Comparison of ENCODE assay signal across 11 cellular contexts in genomic region chr11:76824980-76825725, GRCh38. TPM values are rescaled to one million over a fixed set of nuclear protein-coding genes. Genes with fewer than 3 reads are reported as not detected.
DNase-seq lines count a peak whose midpoint lies in the region; ATAC-seq, FAIRE-seq and TF ChIP-seq lines count a peak whose summit lies in the region.
"Had no signal": no experiment of that assay in that cellular context is flagged by ENCODE, and none has a peak within 500 bp of the region (broad histone marks: within the 10 kb centered on the region; RNA-seq: fewer than 3 reads in every experiment).

No MANE protein-coding gene starts in this region.

- H3K4me3 ChIP-seq in HEK293 (ENCODE audit: low read depth, low read length) (no peak overlapping the region), bronchial epithelial cell (ENCODE audit: low read depth, low read length) (no peak overlapping the region)

- H3K27ac Mint-ChIP-seq in mesothelial cell of epicardium (peak overlapping the region; percentile 34), Calu3 (ENCODE audit: unreplicated experiment) (no peak overlapping the region)

- CTCF ChIA-PET in HEK293 (lab: Yijun Ruan, JAX) (no interaction called here), Calu3 (lab: Charles Lee) (interaction anchor here (0.9 kb wide), 1 partner anchor 95 kb away, joined by 3 read pairs; no protein-coding TSS in a partner anchor)

- BruUV-seq in Calu3 (replicated peaks; lab: Mats Ljungman, UMichigan) = no TSS peak

- no peaks in the 10 kb centered on the region for H3K4me1 ChIP-seq in HEK293 (ENCODE audit: control insufficient read depth, insufficient read depth, low read length)

- intact Hi-C loops in Calu3 (cut with micrococcal nuclease; ENCODE audit: unreplicated experiment) = no loop called here

- TF ChIP-seq CTCF in HEK293 (tag by site-specific recombination; IDR thresholded peaks at IDR 0.05) (no peak), bronchial epithelial cell (IDR thresholded peaks at IDR 0.05; ENCODE audit: insufficient read depth, low read length, severe bottlenecking) (no peak), mesothelial cell of epicardium (IDR thresholded peaks at IDR 0.05; ENCODE audit: unreplicated experiment) (no peak), Calu3 (IDR thresholded peaks at IDR 0.05; ENCODE audit: unreplicated experiment) (no peak)

- DNase-seq in AG20443 (ENCODE audit: low spot score) (peak; percentile 57), bronchial epithelial cell (ENCODE audit: low read depth) (peak; percentile 95), mesothelial cell of epicardium (ENCODE audit: low spot score in 2 of 2, unreplicated experiment in 2 of 2) (no peak), nucleus accumbens (lab: John Stamatoyannopoulos, UW) (no peak), Calu3 (no peak), dedifferentiated amniotic fluid mesenchymal stem cell (ENCODE audit: extremely low spot score) (no peak)
- DNase-seq: activated CD4-positive, alpha-beta T cell treated with anti-CD3 and anti-CD28 coated beads for 4 hours; effector CD8-positive, alpha-beta T cell; SIG-M5 had no signal

- H3K36me3 ChIP-seq in HEK293 (ENCODE audit: control insufficient read depth in 2 of 2, insufficient read depth in 1 of 2, low read length in 2 of 2) (no peaks in the 10 kb centered on the region), bronchial epithelial cell (ENCODE audit: control insufficient read depth, insufficient read depth, low read length) (no peaks in the 10 kb centered on the region)

- H3K27me3 ChIP-seq in bronchial epithelial cell (ENCODE audit: control insufficient read depth, insufficient read depth, low read length) = no peaks in the 10 kb centered on the region

- no peak overlapping the region for H3K27ac ChIP-seq in HEK293 (ENCODE audit: extremely low read depth, low read depth, low read length)

- peak; percentile 23 for FAIRE-seq in bronchial epithelial cell (lab: Jason Lieb, UNC)

- peaks cover 13% of the 10 kb centered on the region for H3K4me1 Mint-ChIP-seq in mesothelial cell of epicardium
- H3K4me1 Mint-ChIP-seq in Calu3 (ENCODE audit: low read depth, unreplicated experiment) = peaks cover 15% of the 10 kb centered on the region

- H3K36me3 Mint-ChIP-seq in mesothelial cell of epicardium = peaks cover 1% of the 10 kb centered on the region
- no peaks in the 10 kb centered on the region for H3K36me3 Mint-ChIP-seq in Calu3 (ENCODE audit: insufficient read depth, unreplicated experiment)

- H3K9me3 ChIP-seq in HEK293 (ENCODE audit: control insufficient read depth, insufficient read depth, low read depth, low read length) = no peaks in the 10 kb centered on the region

- H3K4me3 Mint-ChIP-seq in mesothelial cell of epicardium (no peak overlapping the region), Calu3 (ENCODE audit: low read depth, unreplicated experiment) (no peak overlapping the region)

- POLR2A ChIA-PET in HEK293 (lab: Yijun Ruan, JAX) = no interaction called here

- no peaks in the 10 kb centered on the region for H3K27me3 Mint-ChIP-seq in mesothelial cell of epicardium (ENCODE audit: low read depth)
- H3K27me3 Mint-ChIP-seq in Calu3 (ENCODE audit: unreplicated experiment) = no peaks in the 10 kb centered on the region

- H3K9me3 Mint-ChIP-seq in mesothelial cell of epicardium (peaks cover 15% of the 10 kb centered on the region), Calu3 (ENCODE audit: low read depth, unreplicated experiment) (no peaks in the 10 kb centered on the region)

- no peak for ATAC-seq in HG03108 (IDR thresholded peaks at IDR 0.05; ENCODE audit: unreplicated experiment)

TF ChIP-seq in HEK293, 187 proteins besides CTCF, POLR2A, EP300 and RAD21:
- TF ChIP-seq EGR2 (tag by site-specific recombination; IDR thresholded peaks at IDR 0.05; ENCODE audit: low read depth) = peak; percentile 62
- no peak for TF ChIP-seq ZBTB10 (tag by site-specific recombination; IDR thresholded peaks at IDR 0.05)
- TF ChIP-seq ZFHX2 (tag by site-specific recombination; conservative IDR thresholded peaks at IDR 0.05) = peak; percentile 68
- TF ChIP-seq SP3 (tag by site-specific recombination; IDR thresholded peaks at IDR 0.05) = no peak
- TF ChIP-seq ZNF529 (tag by site-specific recombination; IDR thresholded peaks at IDR 0.05; ENCODE audit: insufficient replicate concordance) = no peak
- TF ChIP-seq ZNF292 (tag by site-specific recombination; IDR thresholded peaks at IDR 0.05; ENCODE audit: borderline replicate concordance, low read depth) = no peak
- no peak for TF ChIP-seq ZNF626 (tag by site-specific recombination; IDR thresholded peaks at IDR 0.05)

RNA-seq across cellular contexts. Expression of gene ACER3, which starts 35.6 kb away (rescaled TPM):
- total RNA-seq in bronchial epithelial cell = 5.4 and 12.4 TPM in 2 replicates
- 15.1 to 17.5 TPM (median 16.5 TPM) in 3 replicates for total RNA-seq in mesothelial cell of epicardium
- 19.9 and 21.0 TPM in 2 replicates for total RNA-seq in Calu3 (2022)

RNA-seq across cellular contexts. Expression of gene TSKU, which starts 42.0 kb away (rescaled TPM):
- total RNA-seq in bronchial epithelial cell = 8.2 and 11.1 TPM in 2 replicates
- total RNA-seq in mesothelial cell of epicardium = 39.3 to 43.7 TPM (median 42.8 TPM) in 3 replicates
- total RNA-seq in Calu3 (2022) = 49.0 and 56.1 TPM in 2 replicates

Comparison
In these comparisons a context has a peak if more than half of its experiments do, and no peak if none do; other contexts are left out.
1. DNase-seq: peak in AG20443 (single experiment) and bronchial epithelial cell (single experiment); none in mesothelial cell of epicardium (0 of 2), nucleus accumbens (0 of 56), Calu3 (single experiment) and dedifferentiated amniotic fluid mesenchymal stem cell (single experiment).